ENCODE assay signal across 1 cellular context in genomic region chr21:29643289-29643688, GRCh38.
A peak's percentile ranks its signal among the peaks of the same experiment; 100 is the strongest.
TF ChIP-seq lines count a peak whose summit lies in the region.

No MANE protein-coding gene starts in this region.

TF ChIP-seq in K562, 482 proteins besides CTCF, POLR2A, EP300 and RAD21 (continued from another document and continues in another):
- TF ChIP-seq IFI16 (CRISPR knock-in tag; IDR thresholded peaks at IDR 0.05) (0 out of 2 replicates have a peak, but pooled peaks have one; percentile 31), RREB1 (CRISPR knock-in tag; IDR thresholded peaks at IDR 0.05) (no peak), CLOCK (CRISPR knock-in tag; IDR thresholded peaks at IDR 0.05; ENCODE audit: borderline replicate concordance) (peak; percentile 53; the same call in 1 of the 2 replicates), MEF2D (tag; conservative IDR thresholded peaks at IDR 0.05; ENCODE audit: low read depth) (0 out of 2 replicates have a peak, but pooled peaks have one; percentile 18), FOXM1 (IDR thresholded peaks at IDR 0.05; ENCODE audit: low read depth) (no peak), FOXM1 (CRISPR knock-in tag; IDR thresholded peaks at IDR 0.05; ENCODE audit: low read depth) (no peak), MITF (IDR thresholded peaks at IDR 0.05) (no peak), SMAD4 (CRISPR knock-in tag; conservative IDR thresholded peaks at IDR 0.05) (peak; percentile 27), ELF1 (tag; IDR thresholded peaks at IDR 0.05) (no peak), ZNF75A (CRISPR knock-in tag; IDR thresholded peaks at IDR 0.05) (0 out of 2 replicates have a peak, but pooled peaks have one; percentile 45), TAF9B (IDR thresholded peaks at IDR 0.05; ENCODE audit: partially characterized antibody) (no peak), ZNF512 (tag; IDR thresholded peaks at IDR 0.05) (no peak), ATF6 (CRISPR knock-in tag; IDR thresholded peaks at IDR 0.05) (no peak), CUX1 (CRISPR knock-in tag; IDR thresholded peaks at IDR 0.05) (peak; percentile 71; the same call in 1 of the 2 replicates), XRCC5 (IDR thresholded peaks at IDR 0.05; ENCODE audit: low read depth, low read length) (no peak), ZNF639 (CRISPR knock-in tag; conservative IDR thresholded peaks at IDR 0.05 in 1 of 2, IDR thresholded peaks at IDR 0.05 in 1 of 2) (peak in 1 of 2 experiments; percentile 72; a peak in 2 of 4 replicates), HDAC1 (IDR thresholded peaks at IDR 0.05) (peak in 1 of 2 experiments; percentile 54; a peak in 1 of 4 replicates), MYC (IDR thresholded peaks at IDR 0.05; ENCODE audit: low read depth, low read length) (peak; percentile 29; the same call in 1 of the 2 replicates), MYC (CRISPR knock-in tag; IDR thresholded peaks at IDR 0.05; ENCODE audit: borderline replicate concordance, low read depth) (no peak), ZNF175 (CRISPR knock-in tag; IDR thresholded peaks at IDR 0.05; ENCODE audit: low read depth) (no peak; the same call in none of the 2 replicates), STAT5A (IDR thresholded peaks at IDR 0.05; ENCODE audit: borderline replicate concordance, low read length) (0 out of 2 replicates have a peak, but pooled peaks have one; percentile 7), ZNF311 (CRISPR knock-in tag; IDR thresholded peaks at IDR 0.05) (peak; percentile 90), PATZ1 (CRISPR knock-in tag; IDR thresholded peaks at IDR 0.05; ENCODE audit: borderline replicate concordance) (peak; percentile 9; the same call in 1 of the 2 replicates), ZNF239 (CRISPR knock-in tag; IDR thresholded peaks at IDR 0.05) (peak; percentile 27), ZNF583 (CRISPR knock-in tag; IDR thresholded peaks at IDR 0.05) (peak; percentile 80), DEAF1 (CRISPR knock-in tag; IDR thresholded peaks at IDR 0.05) (no peak; the same call in 1 of the 2 replicates), ZNF76 (CRISPR knock-in tag; IDR thresholded peaks at IDR 0.05; ENCODE audit: borderline replicate concordance) (peak; percentile 74; the same call in 1 of the 2 replicates), ILF3 (IDR thresholded peaks at IDR 0.05; ENCODE audit: borderline replicate concordance) (peak; percentile 24; the same call in 1 of the 2 replicates)
